Comparison of ENCODE assay signal across 21 cellular contexts in genomic region chr20:13960525-13960924, GRCh38. TPM values are rescaled to one million over a fixed set of nuclear protein-coding genes. Genes with fewer than 3 reads are reported as not detected.
"Had no signal": no experiment of that assay in that cellular context is flagged by ENCODE, and none has a peak within 500 bp of the region (broad histone marks: within the 10 kb centered on the region; RNA-seq: fewer than 3 reads in every experiment).

No MANE protein-coding gene starts in this region.

- DNase-seq: IMR-90, Karpas-422, KG1, MV-4-11, NCI-H1048, NCI-H1105, NCI-H1436 treated with DMSO at 0.1 percent for 48 hours, NCI-H1694, NCI-H187 treated with DMSO at 0.1 percent for 48 hours, NCI-H2081, NCI-H2107, NCI-H524, NCI-H526 treated with DMSO at 0.1 percent for 48 hours, NCI-H774, SHP77 treated with DMSO at 0.1 percent for 48 hours, SJCRH30 had no signal

- H3K36me3 ChIP-seq: SJCRH30 had no signal

- H3K4me3 ChIP-seq: SJCRH30 had no signal

- H3K27me3 ChIP-seq: SJCRH30 had no signal

- H3K9me3 ChIP-seq: SJCRH30 had no signal

- H3K27ac ChIP-seq: SJCRH30 had no signal

- H3K4me1 ChIP-seq: SJCRH30 had no signal

- FAIRE-seq: HepG2 had no signal

RNA-seq across cellular contexts. Expression of gene SEL1L2, which starts 29.9 kb away (rescaled TPM):
- total RNA-seq: HepG2; HT-29; IMR-90; MCF 10A; NCI-H460; SJCRH30; T-helper 1 cell treated with Interleukin-12 subunit alpha and Interleukin-12 subunit beta and Interleukin-4 antibody, amounts not matched to agents 30 ng/mL and 1 ng/mL, for 36 hours had no signal
- polyA plus RNA-seq: HepG2, IMR-90 had no signal

RNA-seq across cellular contexts. Expression of gene MACROD2, which starts 34.8 kb away (rescaled TPM):
- total RNA-seq: IMR-90; T-helper 1 cell treated with Interleukin-12 subunit alpha and Interleukin-12 subunit beta and Interleukin-4 antibody, amounts not matched to agents 30 ng/mL and 1 ng/mL, for 36 hours had no signal
- polyA plus RNA-seq: IMR-90 had no signal
